ENCODE assay signal across 21 cellular contexts in the genomic region with DNA sequence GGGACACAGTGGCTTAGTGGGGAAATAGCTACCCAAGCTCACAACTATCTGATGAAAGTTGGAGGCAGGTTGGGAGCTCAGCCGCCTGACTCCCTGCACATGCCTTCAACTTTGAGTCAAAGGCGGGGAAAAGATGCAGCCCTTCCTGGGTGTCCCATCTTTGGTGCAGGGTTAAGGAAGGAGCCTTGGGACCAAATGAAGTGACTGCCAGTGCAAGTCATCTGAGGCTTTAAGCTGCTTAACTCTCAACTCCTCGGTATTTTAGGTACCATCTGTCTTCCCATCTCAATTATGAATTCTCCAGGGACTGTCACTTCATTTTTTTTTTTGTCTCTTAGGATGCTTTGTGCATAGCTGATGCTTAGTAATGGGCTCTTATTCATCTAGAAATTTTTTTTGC.
"Had no signal": no experiment of that assay in that cellular context is flagged by ENCODE, and none has a peak within 500 bp of the region (broad histone marks: within the 10 kb centered on the region; RNA-seq: fewer than 3 reads in every experiment).

No MANE protein-coding gene starts in this region.

- DNase-seq: activated CD4-positive, alpha-beta T cell treated with anti-CD3 and anti-CD28 coated beads for 4 hours; activated CD8-positive, alpha-beta memory T cell treated with anti-CD3 and anti-CD28 coated beads, Interleukin-2, amount 50 U/mL, for 4 hours; activated CD8-positive, alpha-beta T cell treated with anti-CD3 and anti-CD28 coated beads for 36 hours; activated gamma-delta T cell treated with Interleukin-2 at 50 U/mL for 16 hours; activated naive CD4-positive, alpha-beta T cell treated with anti-CD3 and anti-CD28 coated beads, Interleukin-2, amount 10 ng/mL, durations not matched to agents 7 days and 5 days; activated naive CD8-positive, alpha-beta T cell treated with anti-CD3 and anti-CD28 coated beads for 36 hours; activated T-cell treated with anti-CD3 and anti-CD28 coated beads, Interleukin-2, amount 50 U/mL, for 72 hours; anterior cingulate cortex; cerebellar nuclear complex; Karpas-422; MM.1S; NCI-H1105 treated with DMSO at 0.1 percent for 48 hours; NCI-H1436 treated with DMSO at 0.1 percent for 48 hours; NCI-H187 treated with DMSO at 0.1 percent for 48 hours; NCI-H446; T-cell; T-helper 2 cell; T1000 had no signal

- H3K4me3 ChIP-seq: K562, SK-N-MC had no signal

- H3K27ac ChIP-seq: SK-N-MC, VCaP had no signal
